36 cellular contexts compared by ENCODE assay signal in the genomic region with DNA sequence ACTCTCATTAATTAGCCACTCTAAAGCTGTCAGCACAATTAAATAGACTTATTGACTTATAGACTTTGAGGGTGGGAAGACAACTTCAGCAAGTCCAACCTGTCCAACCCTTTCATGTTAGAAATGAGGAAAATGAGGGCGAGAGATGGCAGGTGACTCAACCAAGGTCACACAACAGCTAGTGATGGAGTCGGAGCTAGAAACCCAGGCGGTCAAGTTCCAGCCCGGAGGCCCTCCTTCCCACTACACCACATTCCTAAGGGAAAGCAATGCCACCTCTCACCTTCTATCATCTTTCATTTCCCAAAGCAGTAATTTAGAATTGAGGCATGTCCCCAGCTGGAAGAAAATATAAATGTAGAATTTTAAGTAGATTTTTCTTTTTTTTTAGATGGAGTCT. TPM values are rescaled to one million over a fixed set of nuclear protein-coding genes. Genes with fewer than 3 reads are reported as not detected.
"Had no signal": no experiment of that assay in that cellular context is flagged by ENCODE, and none has a peak within 500 bp of the region (broad histone marks: within the 10 kb centered on the region; RNA-seq: fewer than 3 reads in every experiment).

No MANE protein-coding gene starts in this region.

- H3K27ac ChIP-seq: adrenal gland, body of pancreas, brain microvascular endothelial cell, breast epithelium, VCaP had no signal

- H3K4me3 ChIP-seq: adrenal gland, body of pancreas, breast epithelium had no signal

- ATAC-seq: activated CD8-positive, alpha-beta memory T cell treated with anti-CD3 and anti-CD28 coated beads, Interleukin-2, amount 10 ng/mL, durations not matched to agents 7 days and 5 days; activated CD8-positive, alpha-beta T cell treated with anti-CD3 and anti-CD28 coated beads for 36 hours; activated naive CD4-positive, alpha-beta T cell treated with anti-CD3 and anti-CD28 coated beads, Interleukin-2, amount 50 U/mL, for 72 hours; activated T-cell treated with anti-CD3 and anti-CD28 coated beads, Interleukin-2, amount 50 U/mL, for 4 hours; activated T-cell treated with anti-CD3 and anti-CD28 coated beads, Interleukin-2, amount 50 U/mL, for 72 hours; activated T-helper 17 cell treated with anti-CD3 and anti-CD28 coated beads, Interleukin-2, amount 50 U/mL, for 72 hours; body of pancreas had no signal

- H3K27me3 ChIP-seq: adrenal gland, body of pancreas had no signal

- H3K27ac Mint-ChIP-seq: activated B cell treated with CpG ODN at 0.5 μM for 24 hours; activated CD4-positive, alpha-beta memory T cell treated with anti-CD3 and anti-CD28 coated beads for 36 hours; activated CD4-positive, alpha-beta T cell treated with anti-CD3 and anti-CD28 coated beads, Interleukin-2, amount 10 ng/mL, durations not matched to agents 24 days and 14 days; activated CD8-positive, alpha-beta memory T cell treated with anti-CD3 and anti-CD28 coated beads, Interleukin-2, amount 10 ng/mL, durations not matched to agents 7 days and 5 days; activated CD8-positive, alpha-beta T cell treated with anti-CD3 and anti-CD28 coated beads for 36 hours; activated naive CD4-positive, alpha-beta T cell treated with anti-CD3 and anti-CD28 coated beads for 36 hours; activated naive CD4-positive, alpha-beta T cell treated with anti-CD3 and anti-CD28 coated beads, Interleukin-2, amount 50 U/mL, for 72 hours; activated naive CD8-positive, alpha-beta T cell treated with anti-CD3 and anti-CD28 coated beads for 36 hours; activated T-cell treated with anti-CD3 and anti-CD28 coated beads, Interleukin-2, amount 50 U/mL, for 72 hours; activated T-helper 1 cell treated with anti-CD3 and anti-CD28 coated beads, Interleukin-12 subunit alpha, Interleukin-12 subunit beta, Interleukin-2, Interleukin-4 antibody, amounts not matched to agents 30 ng/mL and 10 ng/mL and 1 ng/mL, durations not matched to agents 14 hours and 24 hours and 36 hours; activated T-helper 17 cell treated with anti-CD3 and anti-CD28 coated beads, Interleukin-2, amount 50 U/mL, for 72 hours; T-helper 1 cell treated with Interleukin-12 subunit alpha and Interleukin-12 subunit beta and Interleukin-4 antibody, amounts not matched to agents 30 μg/mL and 1 μg/mL, for 36 hours; T-helper 2 cell treated with Interferon-gamma antibody and Interleukin-4, amounts not matched to agents 5 μg/mL and 100 μg/mL, for 36 hours had no signal

- H3K36me3 Mint-ChIP-seq: activated CD4-positive, alpha-beta memory T cell treated with anti-CD3 and anti-CD28 coated beads for 36 hours; activated CD8-positive, alpha-beta memory T cell treated with anti-CD3 and anti-CD28 coated beads, Interleukin-2, amount 10 ng/mL, durations not matched to agents 7 days and 5 days; activated naive CD4-positive, alpha-beta T cell treated with anti-CD3 and anti-CD28 coated beads, Interleukin-2, amount 50 U/mL, for 72 hours; activated naive CD8-positive, alpha-beta T cell treated with anti-CD3 and anti-CD28 coated beads for 36 hours had no signal

- FAIRE-seq: astrocyte, TTC549 had no signal

- H3K36me3 ChIP-seq: adrenal gland, brain microvascular endothelial cell, breast epithelium had no signal

- H3K4me3 Mint-ChIP-seq: activated B cell treated with CpG ODN at 0.5 μM for 24 hours; activated CD4-positive, alpha-beta memory T cell treated with anti-CD3 and anti-CD28 coated beads for 36 hours; activated CD4-positive, alpha-beta T cell treated with anti-CD3 and anti-CD28 coated beads, Interleukin-2, amount 10 ng/mL, durations not matched to agents 24 days and 14 days; activated CD8-positive, alpha-beta memory T cell treated with anti-CD3 and anti-CD28 coated beads, Interleukin-2, amount 10 ng/mL, durations not matched to agents 7 days and 5 days; activated CD8-positive, alpha-beta T cell treated with anti-CD3 and anti-CD28 coated beads for 36 hours; activated naive CD4-positive, alpha-beta T cell treated with anti-CD3 and anti-CD28 coated beads for 36 hours; activated naive CD8-positive, alpha-beta T cell treated with anti-CD3 and anti-CD28 coated beads for 36 hours; activated T-cell treated with anti-CD3 and anti-CD28 coated beads, Interleukin-2, amount 50 U/mL, for 4 hours; activated T-cell treated with anti-CD3 and anti-CD28 coated beads, Interleukin-2, amount 50 U/mL, for 72 hours; activated T-helper 1 cell treated with anti-CD3 and anti-CD28 coated beads, Interleukin-12 subunit alpha, Interleukin-12 subunit beta, Interleukin-2, Interleukin-4 antibody, amounts not matched to agents 30 ng/mL and 10 ng/mL and 1 ng/mL, durations not matched to agents 14 hours and 24 hours and 36 hours; activated T-helper 17 cell treated with anti-CD3 and anti-CD28 coated beads, Interleukin-2, amount 50 U/mL, for 72 hours; T-helper 1 cell treated with Interleukin-12 subunit alpha and Interleukin-12 subunit beta and Interleukin-4 antibody, amounts not matched to agents 30 μg/mL and 1 μg/mL, for 36 hours; T-helper 2 cell treated with Interferon-gamma antibody and Interleukin-4, amounts not matched to agents 5 μg/mL and 100 μg/mL, for 36 hours had no signal

- H3K4me1 ChIP-seq: adrenal gland, breast epithelium had no signal

- H3K9me3 Mint-ChIP-seq: activated B cell treated with CpG ODN at 0.5 μM for 24 hours; activated CD4-positive, alpha-beta memory T cell treated with anti-CD3 and anti-CD28 coated beads for 36 hours; activated CD4-positive, alpha-beta T cell treated with anti-CD3 and anti-CD28 coated beads, Interleukin-2, amount 10 ng/mL, durations not matched to agents 24 days and 14 days; activated CD8-positive, alpha-beta T cell treated with anti-CD3 and anti-CD28 coated beads for 36 hours; activated naive CD4-positive, alpha-beta T cell treated with anti-CD3 and anti-CD28 coated beads for 36 hours; activated naive CD4-positive, alpha-beta T cell treated with anti-CD3 and anti-CD28 coated beads, Interleukin-2, amount 50 U/mL, for 72 hours; activated naive CD8-positive, alpha-beta T cell treated with anti-CD3 and anti-CD28 coated beads for 36 hours; activated T-cell treated with anti-CD3 and anti-CD28 coated beads, Interleukin-2, amount 50 U/mL, for 4 hours; activated T-cell treated with anti-CD3 and anti-CD28 coated beads, Interleukin-2, amount 50 U/mL, for 72 hours; activated T-helper 1 cell treated with anti-CD3 and anti-CD28 coated beads, Interleukin-12 subunit alpha, Interleukin-12 subunit beta, Interleukin-2, Interleukin-4 antibody, amounts not matched to agents 30 ng/mL and 10 ng/mL and 1 ng/mL, durations not matched to agents 14 hours and 24 hours and 36 hours; activated T-helper 17 cell treated with anti-CD3 and anti-CD28 coated beads, Interleukin-2, amount 50 U/mL, for 72 hours; T-helper 1 cell treated with Interleukin-12 subunit alpha and Interleukin-12 subunit beta and Interleukin-4 antibody, amounts not matched to agents 30 μg/mL and 1 μg/mL, for 36 hours; T-helper 2 cell treated with Interferon-gamma antibody and Interleukin-4, amounts not matched to agents 5 μg/mL and 100 μg/mL, for 36 hours had no signal

- H3K9me3 ChIP-seq: adrenal gland, body of pancreas, breast epithelium had no signal

- DNase-seq: activated B cell treated with CpG ODN at 0.5 μM for 24 hours; activated CD4-positive, alpha-beta memory T cell treated with anti-CD3 and anti-CD28 coated beads for 36 hours; activated CD4-positive, alpha-beta T cell treated with anti-CD3 and anti-CD28 coated beads for 4 hours; activated CD4-positive, alpha-beta T cell treated with anti-CD3 and anti-CD28 coated beads, Interleukin-2, amount 10 ng/mL, durations not matched to agents 24 days and 14 days; activated CD4-positive, alpha-beta T cell treated with anti-CD3 and anti-CD28 coated beads, Interleukin-2, amount 50 U/mL, for 1 hour; activated CD4-positive, alpha-beta T cell treated with anti-CD3 and anti-CD28 coated beads, Interleukin-2, amount 50 U/mL, for 4 hours; activated CD4-positive, CD25-positive, alpha-beta regulatory T cell treated with anti-CD3 and anti-CD28 coated beads, Interleukin-2, amount 50 U/mL, for 72 hours; activated CD8-positive, alpha-beta memory T cell treated with anti-CD3 and anti-CD28 coated beads, Interleukin-2, amount 10 ng/mL, durations not matched to agents 7 days and 5 days; activated CD8-positive, alpha-beta memory T cell treated with anti-CD3 and anti-CD28 coated beads, Interleukin-2, amount 50 U/mL, for 48 hours; activated CD8-positive, alpha-beta T cell treated with anti-CD3 and anti-CD28 coated beads for 36 hours; activated effector memory CD4-positive, alpha-beta T cell treated with anti-CD3 and anti-CD28 coated beads, Interleukin-2, amount 50 U/mL, for 16 hours; activated gamma-delta T cell treated with Interleukin-2 at 50 U/mL for 16 hours; activated naive CD4-positive, alpha-beta T cell; activated naive CD4-positive, alpha-beta T cell treated with anti-CD3 and anti-CD28 coated beads for 36 hours; activated naive CD4-positive, alpha-beta T cell treated with anti-CD3 and anti-CD28 coated beads, Interleukin-2, amount 50 U/mL, for 16 hours; activated naive CD8-positive, alpha-beta T cell treated with anti-CD3 and anti-CD28 coated beads for 36 hours; activated T-cell treated with anti-CD3 and anti-CD28 coated beads, Interleukin-2, amount 50 U/mL, for 4 hours; activated T-cell treated with anti-CD3 and anti-CD28 coated beads, Interleukin-2, amount 50 U/mL, for 72 hours; adrenal gland; amniotic stem cell; aorta; body of pancreas; brain microvascular endothelial cell; central memory CD4-positive, alpha-beta T cell; T-helper 1 cell; T-helper 2 cell; T-helper 9 cell had no signal

- H3K4me1 Mint-ChIP-seq: activated B cell treated with CpG ODN at 0.5 μM for 24 hours; activated T-helper 17 cell treated with anti-CD3 and anti-CD28 coated beads, Interleukin-2, amount 50 U/mL, for 72 hours had no signal

RNA-seq across cellular contexts. Expression of gene SEMA5B, which starts 28.7 kb away (rescaled TPM):
- total RNA-seq: activated CD4-positive, alpha-beta memory T cell treated with anti-CD3 and anti-CD28 coated beads for 36 hours; activated CD4-positive, alpha-beta T cell treated with anti-CD3 and anti-CD28 coated beads, Interleukin-2, amount 10 ng/mL, durations not matched to agents 24 days and 14 days; activated CD8-positive, alpha-beta memory T cell treated with anti-CD3 and anti-CD28 coated beads, Interleukin-2, amount 10 ng/mL, durations not matched to agents 7 days and 5 days; activated CD8-positive, alpha-beta T cell treated with anti-CD3 and anti-CD28 coated beads for 36 hours; activated naive CD4-positive, alpha-beta T cell treated with anti-CD3 and anti-CD28 coated beads for 36 hours; activated naive CD4-positive, alpha-beta T cell treated with anti-CD3 and anti-CD28 coated beads, Interleukin-2, amount 50 U/mL, for 72 hours; activated naive CD8-positive, alpha-beta T cell treated with anti-CD3 and anti-CD28 coated beads for 36 hours; activated T-cell treated with anti-CD3 and anti-CD28 coated beads, Interleukin-2, amount 50 U/mL, for 4 hours; activated T-cell treated with anti-CD3 and anti-CD28 coated beads, Interleukin-2, amount 50 U/mL, for 72 hours; activated T-helper 1 cell treated with anti-CD3 and anti-CD28 coated beads, Interleukin-12 subunit alpha, Interleukin-12 subunit beta, Interleukin-2, Interleukin-4 antibody, amounts not matched to agents 30 ng/mL and 10 ng/mL and 1 ng/mL, durations not matched to agents 14 hours and 24 hours and 36 hours had no signal
